8 cellular contexts compared by ENCODE assay signal in the genomic region with DNA sequence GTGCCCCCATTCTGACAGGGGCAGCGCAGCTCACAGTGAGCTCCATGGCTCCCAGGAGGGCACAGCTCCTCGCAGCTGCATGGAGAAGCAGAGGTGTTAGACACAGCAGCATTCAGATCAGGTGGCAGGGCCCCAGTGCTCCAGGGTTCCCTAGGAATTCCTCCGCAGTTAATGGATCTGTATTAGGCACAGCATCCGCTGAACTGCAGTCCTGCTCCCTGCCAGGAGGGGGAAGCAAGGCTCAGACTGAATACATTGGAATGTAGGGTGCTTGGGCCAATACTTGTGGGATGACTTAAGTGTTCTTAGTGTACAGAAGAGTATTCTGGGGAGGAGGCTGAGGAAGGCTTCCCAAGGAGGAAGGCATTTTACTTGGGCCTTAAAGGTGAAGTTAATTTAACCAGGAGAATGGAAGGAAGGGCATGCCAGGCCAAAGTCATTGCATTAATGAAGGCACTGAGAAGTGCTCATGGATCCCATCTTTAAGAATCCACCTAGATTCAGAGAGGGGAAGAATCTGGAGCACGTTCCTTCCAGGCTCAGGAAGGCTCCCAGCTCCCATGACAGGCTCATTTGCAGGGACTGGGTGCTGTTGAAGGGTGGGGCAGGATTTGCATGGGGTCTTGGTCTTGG.
DNase-seq lines count a peak whose midpoint lies in the region; ATAC-seq and TF ChIP-seq lines count a peak whose summit lies in the region.

No MANE protein-coding gene starts in this region.

- H3K27me3 ChIP-seq in A673 (replicated peaks; ENCODE audit: insufficient read depth, low read depth, low read length, poor library complexity): peaks cover 35% of the 10 kb centered on the region
- H3K27me3 ChIP-seq in adrenal gland: peaks cover 8% of the 10 kb centered on the region
- peaks cover 0 to 47% (median 19%) of the 10 kb centered on the region in 7 donors for H3K27me3 ChIP-seq in spleen (replicated peaks in 1 of 7)

- ATAC-seq in GM19324 (IDR thresholded peaks at IDR 0.05; ENCODE audit: low FRiP score, unreplicated experiment): no peak
- no peak for ATAC-seq in GM18868 (IDR thresholded peaks at IDR 0.05; ENCODE audit: unreplicated experiment)

- CTCF ChIA-PET in A673 (lab: Charles Lee): no interaction called here

- H3K9me3 ChIP-seq in A673 (ENCODE audit: low read depth, low read length, poor library complexity, severe bottlenecking) (no peaks in the 10 kb centered on the region), adrenal gland (replicated peaks in 1 of 3) (no peaks in the 10 kb centered on the region), spleen (no peaks in the 10 kb centered on the region)

- WGBS in adrenal gland, 4 donors: 59 to 83% (median 65%) methylated on average over 5 of the region's 5 CpGs
- WGBS in spleen, 5 donors: 40 to 77% (median 67%) methylated on average over 3 to 5 of the region's 5 CpGs

- POLR2A ChIA-PET in A673 (lab: Charles Lee; ENCODE audit: low non-redundant PET): no interaction called here

- TF ChIP-seq POLR2A in adrenal gland (IDR thresholded peaks at IDR 0.05): no peak
- no peak for TF ChIP-seq POLR2A in spleen (IDR thresholded peaks at IDR 0.05)

- TF ChIP-seq CTCF in A673 (conservative IDR thresholded peaks at IDR 0.05; ENCODE audit: low read depth, low read length) (peak; percentile 83), adrenal gland (IDR thresholded peaks at IDR 0.05) (peak; percentile 65 to 84 (median 77)), spleen (IDR thresholded peaks at IDR 0.05 in 8 of 11, conservative IDR thresholded peaks at IDR 0.05 in 3 of 11) (peak; percentile 21 to 78 (median 66))

- H3K27ac ChIP-seq in A673 (ENCODE audit: low read depth, low read length, poor library complexity, severe bottlenecking) (no peak overlapping the region), adrenal gland (no peak overlapping the region), spleen (no peak overlapping the region)

- no TSS peak for BruUV-seq in A673 (replicated peaks; lab: Mats Ljungman, UMichigan)

- DNase-seq in A673 (ENCODE audit: low spot score) (peak; percentile 77), GM04503 (ENCODE audit: low read depth) (peak; percentile 33), NCI-H2171 (lab: John Stamatoyannopoulos, UW) (peak; percentile 12), adrenal gland (peak; percentile 55 to 87 (median 70)), hepatic stellate cell (ENCODE audit: low spot score) (peak; percentile 76), spleen (no peak)

- H3K4me1 ChIP-seq in A673 (ENCODE audit: insufficient read depth, low read length, poor library complexity, severe bottlenecking) (no peaks in the 10 kb centered on the region), adrenal gland (replicated peaks in 1 of 2) (no peaks in the 10 kb centered on the region), spleen (peaks cover 0 to 17% (median 11%) of the 10 kb centered on the region in 6 donors)

- H3K36me3 ChIP-seq in A673 (ENCODE audit: insufficient read depth, low read length, poor library complexity, severe bottlenecking) (no peaks in the 10 kb centered on the region), adrenal gland (replicated peaks in 1 of 2) (no peaks in the 10 kb centered on the region), spleen (no peaks in the 10 kb centered on the region)

- intact Hi-C loops in A673 (cut with micrococcal nuclease; ENCODE audit: unreplicated experiment): loop anchor here (5.0 kb wide), 2 partner anchors 106 to 306 kb away; no protein-coding TSS in a partner anchor
- intact Hi-C loops in adrenal gland (cut with DNase I): loop anchor here in 1 of 2 donors (5.0 to 10.0 kb wide), 2 partner anchors 211 to 304 kb away; no protein-coding TSS in a partner anchor
- intact Hi-C loops in spleen (cut with DNase I; ENCODE audit: low total_unique reads): loop anchor here (5.0 kb wide), 1 partner anchor 306 kb away; no protein-coding TSS in a partner anchor

- H3K4me3 ChIP-seq in A673 (ENCODE audit: low read depth, low read length, poor library complexity, severe bottlenecking) (no peak overlapping the region), adrenal gland (no peak overlapping the region), spleen (no peak overlapping the region)
